ENCODE assay signal across 15 cellular contexts in genomic region chr20:26276811-26277210, GRCh38.
DNase-seq lines count a peak whose midpoint lies in the region; ATAC-seq and TF ChIP-seq lines count a peak whose summit lies in the region.
"Had no signal": no experiment of that assay in that cellular context is flagged by ENCODE, and none has a peak within 500 bp of the region (broad histone marks: within the 10 kb centered on the region; RNA-seq: fewer than 3 reads in every experiment).

No MANE protein-coding gene starts in this region.

- ATAC-seq in HG02885 (IDR thresholded peaks at IDR 0.05; ENCODE audit: poor library complexity, unreplicated experiment) (no peak), GM19397 (IDR thresholded peaks at IDR 0.05; ENCODE audit: unreplicated experiment) (no peak)
- ATAC-seq: GM12878 had no signal

- H3K36me3 ChIP-seq in BE2C (no peaks in the 10 kb centered on the region), GM23248 (ENCODE audit: low read depth) (no peaks in the 10 kb centered on the region)

- H3F3A ChIP-seq in GM23248 (ENCODE audit: insufficient read depth): no peaks in the 10 kb centered on the region

- in situ Hi-C loops in GM23248 (cut with MboI) (no loop called here), ACHN (cut with HindIII; ENCODE audit: low pct_ligation_motif_present, low pct_unique_long_range_greater_than_20kb, low sequenced_read_pairs) (no loop called here)

- WGBS in GM23248 (ENCODE audit: low coverage in 1 of 2, low lambda C conversion rate in 2 of 2, missing lambda C conversion rate in 2 of 2), 2 experiments: 8 to 9% methylated on average over 16 to 23 of the region's 23 CpGs

- H3K9ac ChIP-seq in GM23248: no peak overlapping the region

- H4K20me1 ChIP-seq in GM23248 (ENCODE audit: insufficient read depth): no peaks in the 10 kb centered on the region

- H3K79me2 ChIP-seq in GM23248 (ENCODE audit: insufficient read depth): no peaks in the 10 kb centered on the region

- TF ChIP-seq CTCF in BE2C (IDR thresholded peaks at IDR 0.05; ENCODE audit: low read depth, low read length): no peak

- DNase-seq in BE2C: peak; percentile 70
- peak; percentile 43 for DNase-seq in GM23248
- peak; percentile 2 for DNase-seq in amniotic stem cell (lab: John Stamatoyannopoulos, UW)
- DNase-seq in left kidney (ENCODE audit: low read depth, low spot score): peak; percentile 75
- no peak for DNase-seq in ACHN
- no peak for DNase-seq in middle frontal gyrus (ENCODE audit: extremely low spot score, low spot score)
- DNase-seq: activated CD4-positive, alpha-beta T cell treated with anti-CD3 and anti-CD28 coated beads, Interleukin-2, amount 50 U/mL, for 4 hours; Caco-2; cerebellar nuclear complex; GOT3; immature natural killer cell; NCI-H1105 treated with DMSO at 0.1 percent for 48 hours had no signal

- peak overlapping the region; percentile 71 for H2AFZ ChIP-seq in GM23248

- H3K9me3 ChIP-seq in BE2C (no peaks in the 10 kb centered on the region), GM23248 (ENCODE audit: low read depth) (no peaks in the 10 kb centered on the region)
- H3K9me3 ChIP-seq: Caco-2 had no signal

- H3K9me2 ChIP-seq in GM23248 (ENCODE audit: insufficient read depth): no peaks in the 10 kb centered on the region

- H3K4me1 ChIP-seq in BE2C (no peaks in the 10 kb centered on the region), GM23248 (ENCODE audit: insufficient read depth) (no peaks in the 10 kb centered on the region)
- H3K4me1 ChIP-seq: Caco-2 had no signal

- H3K4me3 ChIP-seq in BE2C (ENCODE audit: low read depth, low read length) (peak overlapping the region; percentile 40), GM23248 (peak overlapping the region; percentile 45)
- H3K4me3 ChIP-seq: GM12878 had no signal

- H3K27me3 ChIP-seq in BE2C (no peaks in the 10 kb centered on the region), GM23248 (replicated peaks; ENCODE audit: insufficient read depth) (no peaks in the 10 kb centered on the region)

- H3K27ac ChIP-seq in GM23248: no peak overlapping the region

- peak overlapping the region; percentile 42 for H3K4me2 ChIP-seq in GM23248 (ENCODE audit: unreplicated experiment)

Comparison
In these comparisons a context has a peak if more than half of its experiments do, and no peak if none do; other contexts are left out.
1. DNase-seq: peak in BE2C (single experiment), GM23248 (single experiment), amniotic stem cell (single experiment) and left kidney (single experiment); none in ACHN (single experiment) and middle frontal gyrus (single experiment).